In the genomic region with DNA sequence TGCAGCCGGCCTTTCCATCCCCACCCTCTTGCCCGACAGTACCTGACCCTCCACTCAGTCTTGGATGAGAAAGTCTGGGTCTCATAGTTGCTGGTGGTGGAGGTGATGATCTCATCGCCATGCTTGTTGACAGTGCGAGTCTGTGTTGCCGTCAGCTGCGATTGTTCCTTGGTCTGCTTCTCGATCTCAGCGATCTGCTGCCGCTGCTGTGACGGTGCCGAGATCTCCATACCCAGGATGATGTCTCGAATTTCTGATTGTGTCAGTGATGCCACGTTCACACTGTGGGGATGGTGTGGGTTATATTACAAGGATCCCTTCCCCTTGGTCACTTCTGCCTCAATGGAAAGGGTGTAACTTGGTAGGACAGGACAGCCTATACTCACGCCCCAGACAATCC, we compare ENCODE assay signal across 27 cellular contexts. TPM values are rescaled to one million over a fixed set of nuclear protein-coding genes. Genes with fewer than 3 reads are reported as not detected.
"Had no signal": no experiment of that assay in that cellular context is flagged by ENCODE, and none has a peak within 500 bp of the region (broad histone marks: within the 10 kb centered on the region; RNA-seq: fewer than 3 reads in every experiment).

No MANE protein-coding gene starts in this region.

- ATAC-seq: activated CD8-positive, alpha-beta T cell treated with anti-CD3 and anti-CD28 coated beads for 36 hours; heart right ventricle; left lung; lower lobe of right lung; naive thymus-derived CD8-positive, alpha-beta T cell; stimulated activated naive B cell treated with anti-CD40 and anti-IgM and Interleukin-4, amounts not matched to agents 10 μg/mL and 1 μg/mL and 100 μg/mL, for 72 hours; T-helper 17 cell; upper lobe of right lung had no signal

- H3K27ac ChIP-seq: brain microvascular endothelial cell, dorsolateral prefrontal cortex, left lung, lower lobe of right lung, stomach, upper lobe of right lung had no signal

- DNase-seq: activated CD4-positive, alpha-beta T cell treated with anti-CD3 and anti-CD28 coated beads, Interleukin-2, amount 10 ng/mL, durations not matched to agents 7 days and 5 days; activated CD4-positive, CD25-positive, alpha-beta regulatory T cell treated with anti-CD3 and anti-CD28 coated beads, Interleukin-2, amount 50 U/mL, for 72 hours; activated CD8-positive, alpha-beta T cell treated with anti-CD3 and anti-CD28 coated beads for 36 hours; activated effector memory CD4-positive, alpha-beta T cell treated with Interleukin-2 at 50 U/mL for 16 hours; activated naive CD4-positive, alpha-beta T cell treated with Interleukin-2 at 50 U/mL for 16 hours; activated naive CD8-positive, alpha-beta T cell treated with anti-CD3 and anti-CD28 coated beads, Interleukin-2, amount 10 ng/mL, durations not matched to agents 7 days and 5 days; brain microvascular endothelial cell; dorsolateral prefrontal cortex; effector memory CD4-positive, alpha-beta T cell; heart right ventricle; kidney glomerular epithelial cell; mesenchymal stem cell; naive thymus-derived CD8-positive, alpha-beta T cell; sigmoid colon; small intestine; stimulated activated CD4-positive, alpha-beta T cell treated with anti-CD3 and anti-CD28 coated beads, Interleukin-1b, Interleukin-23, amount 100 ng/mL, for 48 hours; stimulated activated naive B cell treated with anti-CD40 and anti-IgM and Interleukin-4, amounts not matched to agents 10 μg/mL and 1 μg/mL and 100 μg/mL, for 72 hours; stomach; SW 1271; T-helper 17 cell; T1000; thyroid gland; upper lobe of right lung had no signal

- H3K9me3 ChIP-seq: heart right ventricle, left lung, lower lobe of right lung, sigmoid colon, stomach, thyroid gland, upper lobe of right lung had no signal

- H3K27ac Mint-ChIP-seq: activated CD4-positive, alpha-beta T cell treated with anti-CD3 and anti-CD28 coated beads, Interleukin-2, amount 10 ng/mL, durations not matched to agents 7 days and 5 days; activated CD8-positive, alpha-beta T cell treated with anti-CD3 and anti-CD28 coated beads for 36 hours; activated naive CD8-positive, alpha-beta T cell treated with anti-CD3 and anti-CD28 coated beads, Interleukin-2, amount 10 ng/mL, durations not matched to agents 7 days and 5 days had no signal

- H3K9me3 Mint-ChIP-seq: activated CD4-positive, alpha-beta T cell treated with anti-CD3 and anti-CD28 coated beads, Interleukin-2, amount 10 ng/mL, durations not matched to agents 7 days and 5 days; activated CD8-positive, alpha-beta T cell treated with anti-CD3 and anti-CD28 coated beads for 36 hours; activated naive CD8-positive, alpha-beta T cell treated with anti-CD3 and anti-CD28 coated beads, Interleukin-2, amount 10 ng/mL, durations not matched to agents 7 days and 5 days; naive thymus-derived CD8-positive, alpha-beta T cell; neural crest cell; stimulated activated naive B cell treated with anti-CD40 and anti-IgM and Interleukin-4, amounts not matched to agents 10 μg/mL and 1 μg/mL and 100 μg/mL, for 72 hours had no signal

- H3K27me3 ChIP-seq: brain microvascular endothelial cell, dorsolateral prefrontal cortex, heart right ventricle, left lung, sigmoid colon, stomach, thyroid gland, upper lobe of right lung had no signal

- H3K4me3 ChIP-seq: coronary artery, dorsolateral prefrontal cortex, heart right ventricle, left lung, lower lobe of right lung, sigmoid colon, stomach, thyroid gland, upper lobe of right lung had no signal

- H3K4me3 Mint-ChIP-seq: activated CD4-positive, alpha-beta T cell treated with anti-CD3 and anti-CD28 coated beads, Interleukin-2, amount 10 ng/mL, durations not matched to agents 7 days and 5 days; activated CD8-positive, alpha-beta T cell treated with anti-CD3 and anti-CD28 coated beads for 36 hours; activated naive CD8-positive, alpha-beta T cell treated with anti-CD3 and anti-CD28 coated beads, Interleukin-2, amount 10 ng/mL, durations not matched to agents 7 days and 5 days; neural crest cell; stimulated activated naive B cell treated with anti-CD40 and anti-IgM and Interleukin-4, amounts not matched to agents 10 μg/mL and 1 μg/mL and 100 μg/mL, for 72 hours had no signal

- H3K4me1 Mint-ChIP-seq: neural crest cell had no signal

- H3K27me3 Mint-ChIP-seq: activated CD4-positive, alpha-beta T cell treated with anti-CD3 and anti-CD28 coated beads, Interleukin-2, amount 10 ng/mL, durations not matched to agents 7 days and 5 days; activated CD8-positive, alpha-beta T cell treated with anti-CD3 and anti-CD28 coated beads for 36 hours; naive thymus-derived CD8-positive, alpha-beta T cell; stimulated activated naive B cell treated with anti-CD40 and anti-IgM and Interleukin-4, amounts not matched to agents 10 μg/mL and 1 μg/mL and 100 μg/mL, for 72 hours; T-helper 17 cell had no signal

RNA-seq across cellular contexts. Expression of a gene that starts 56.4 kb away (rescaled TPM):
- total RNA-seq: naive thymus-derived CD8-positive, alpha-beta T cell had no signal
- polyA plus RNA-seq: naive thymus-derived CD8-positive, alpha-beta T cell had no signal
